Comparison of ENCODE assay signal across 18 cellular contexts in genomic region chr1:21725738-21726392, GRCh38.
"Had no signal": no experiment of that assay in that cellular context is flagged by ENCODE, and none has a peak within 500 bp of the region (broad histone marks: within the 10 kb centered on the region; RNA-seq: fewer than 3 reads in every experiment).

No MANE protein-coding gene starts in this region.

- DNase-seq: activated CD4-positive, alpha-beta T cell treated with anti-CD3 and anti-CD28 coated beads for 4 hours; activated CD8-positive, alpha-beta memory T cell treated with anti-CD3 and anti-CD28 coated beads, Interleukin-2, amount 50 U/mL, for 48 hours; activated CD8-positive, alpha-beta T cell treated with anti-CD3 and anti-CD28 coated beads, Interleukin-2, amount 10 ng/mL, durations not matched to agents 7 days and 5 days; aorta; central memory CD4-positive, alpha-beta T cell; cortex of kidney; effector memory CD4-positive, alpha-beta T cell; kidney glomerular epithelial cell; mesendoderm; T-helper 9 cell; thyroid gland had no signal

- H3K27ac ChIP-seq: epithelial cell of prostate, gastroesophageal sphincter, right atrium auricular region, thyroid gland had no signal

- FAIRE-seq: urothelium cell line had no signal

- H3K4me1 ChIP-seq: gastroesophageal sphincter, right atrium auricular region had no signal

- H3K9me3 Mint-ChIP-seq: stimulated activated effector memory CD8-positive, alpha-beta T cell treated with anti-CD3 and anti-CD28 coated beads, Interleukin-12 subunit alpha, Interleukin-12 subunit beta, amount 100 ng/mL, for 72 hours had no signal

- H3K4me3 Mint-ChIP-seq: activated CD8-positive, alpha-beta T cell treated with anti-CD3 and anti-CD28 coated beads, Interleukin-2, amount 10 ng/mL, durations not matched to agents 7 days and 5 days; activated naive CD8-positive, alpha-beta T cell; stimulated activated effector memory CD8-positive, alpha-beta T cell treated with anti-CD3 and anti-CD28 coated beads, Interleukin-12 subunit alpha, Interleukin-12 subunit beta, amount 100 ng/mL, for 72 hours had no signal

- H3K27ac Mint-ChIP-seq: activated CD8-positive, alpha-beta T cell treated with anti-CD3 and anti-CD28 coated beads, Interleukin-2, amount 10 ng/mL, durations not matched to agents 7 days and 5 days; activated naive CD8-positive, alpha-beta T cell; stimulated activated effector memory CD8-positive, alpha-beta T cell treated with anti-CD3 and anti-CD28 coated beads, Interleukin-12 subunit alpha, Interleukin-12 subunit beta, amount 100 ng/mL, for 72 hours had no signal

- H3K4me2 ChIP-seq: smooth muscle cell had no signal

- H3K9me3 ChIP-seq: gastroesophageal sphincter, right atrium auricular region, thyroid gland had no signal

- ATAC-seq: activated CD8-positive, alpha-beta T cell treated with anti-CD3 and anti-CD28 coated beads, Interleukin-2, amount 10 ng/mL, durations not matched to agents 7 days and 5 days; gastroesophageal sphincter; stimulated activated effector memory CD8-positive, alpha-beta T cell treated with anti-CD3 and anti-CD28 coated beads, Interleukin-12 subunit alpha, Interleukin-12 subunit beta, amount 100 ng/mL, for 72 hours had no signal

- H3K27me3 Mint-ChIP-seq: activated naive CD8-positive, alpha-beta T cell had no signal

- H3K4me1 Mint-ChIP-seq: stimulated activated effector memory CD8-positive, alpha-beta T cell treated with anti-CD3 and anti-CD28 coated beads, Interleukin-12 subunit alpha, Interleukin-12 subunit beta, amount 100 ng/mL, for 72 hours had no signal

- H3K27me3 ChIP-seq: gastroesophageal sphincter, right atrium auricular region, thyroid gland had no signal

- H3K4me3 ChIP-seq: gastroesophageal sphincter, right atrium auricular region, smooth muscle cell, thyroid gland had no signal
